8 cellular contexts compared by ENCODE assay signal in genomic region chr5:55232194-55232984, GRCh38. TPM values are rescaled to one million over a fixed set of nuclear protein-coding genes. Genes with fewer than 3 reads are reported as not detected.
DNase-seq lines count a peak whose midpoint lies in the region; ATAC-seq and TF ChIP-seq lines count a peak whose summit lies in the region.

No MANE protein-coding gene starts in this region.

- peaks cover 11 to 16% of the 10 kb centered on the region in 2 donors for H3K4me1 ChIP-seq in neuronal stem cell (ENCODE audit: control insufficient read depth in 2 of 2, insufficient read depth in 1 of 2, low read depth in 1 of 2, low read length in 2 of 2)

- peak; percentile 5 for ATAC-seq in HG03442 (IDR thresholded peaks at IDR 0.05; ENCODE audit: unreplicated experiment)
- ATAC-seq in HG03378 (IDR thresholded peaks at IDR 0.05; ENCODE audit: unreplicated experiment) = no peak
- no peak for ATAC-seq in HG03135 (IDR thresholded peaks at IDR 0.05; ENCODE audit: unreplicated experiment)

- no peak overlapping the region for H2BK15ac ChIP-seq in neuronal stem cell (ENCODE audit: low read length)

- TF ChIP-seq CTCF in WI38 (IDR thresholded peaks at IDR 0.05; ENCODE audit: low read depth, low read length) = no peak
- TF ChIP-seq CTCF in fibroblast of mammary gland (conservative IDR thresholded peaks at IDR 0.05; ENCODE audit: control insufficient read depth, insufficient read depth, low read depth, low read length) = no peak

- DNase-seq in DMS 273 (lab: John Stamatoyannopoulos, UW; ENCODE audit: unreplicated experiment) = peak; percentile 79
- no peak for DNase-seq in DMS 273 treated with DMSO at 0.1 percent for 48 hours (lab: John Stamatoyannopoulos, UW)
- peak; percentile 10 for DNase-seq in fibroblast of mammary gland (ENCODE audit: low read depth)
- DNase-seq in neuronal stem cell (ENCODE audit: low spot score) = peak; percentile 38

- no peaks in the 10 kb centered on the region for H3K9me3 ChIP-seq in neuronal stem cell (replicated peaks in 1 of 2; ENCODE audit: control insufficient read depth in 2 of 2, insufficient read depth in 1 of 2, low read depth in 1 of 2, low read length in 2 of 2)

- peak overlapping the region; percentile 41 for H2BK120ac ChIP-seq in neuronal stem cell (ENCODE audit: low read depth, low read length)

- no peak overlapping the region for H2BK5ac ChIP-seq in neuronal stem cell (ENCODE audit: low read length)

- peak overlapping the region; percentile 60 for H3K9ac ChIP-seq in neuronal stem cell (ENCODE audit: low read depth, low read length, poor library complexity)

- H2AK5ac ChIP-seq in neuronal stem cell (ENCODE audit: low read depth, low read length) = no peak overlapping the region

- peak overlapping the region; percentile 84 for H3K18ac ChIP-seq in neuronal stem cell (ENCODE audit: low read length)

- no peak overlapping the region for H2BK12ac ChIP-seq in neuronal stem cell (ENCODE audit: low read length)

- H3K4me2 ChIP-seq in neuronal stem cell (ENCODE audit: insufficient read depth, low read length, poor library complexity, severe bottlenecking) = peak overlapping the region; percentile 97

- H3K27me3 ChIP-seq in neuronal stem cell (ENCODE audit: control insufficient read depth in 3 of 3, insufficient read depth in 3 of 3, low read depth in 1 of 3, low read length in 3 of 3) = peaks cover 39 to 84% (median 74%) of the 10 kb centered on the region in 3 experiments

- peak overlapping the region; percentile 99 for H2AFZ ChIP-seq in neuronal stem cell (ENCODE audit: low read length)

- H3K27ac ChIP-seq in neuronal stem cell (replicated peaks; ENCODE audit: low read length) = no peak overlapping the region

- no peak overlapping the region for H3K14ac ChIP-seq in neuronal stem cell (ENCODE audit: low read length)

- H3K4me3 ChIP-seq in WI38 (ENCODE audit: low read depth, low read length) (peak overlapping the region; percentile 39), fibroblast of mammary gland (ENCODE audit: control insufficient read depth, low read depth, low read length) (peak overlapping the region; percentile 58), neuronal stem cell (ENCODE audit: low read length in 2 of 2) (peak overlapping the region; percentile 49 to 80)

- H3K23ac ChIP-seq in neuronal stem cell (ENCODE audit: low read depth, low read length, poor library complexity) = peak overlapping the region; percentile 59

- H3K36me3 ChIP-seq in neuronal stem cell (replicated peaks in 1 of 2; ENCODE audit: control insufficient read depth in 2 of 2, insufficient read depth in 2 of 2, low read length in 2 of 2) = no peaks in the 10 kb centered on the region

- H4K91ac ChIP-seq in neuronal stem cell (ENCODE audit: low read depth, low read length, poor library complexity) = no peak overlapping the region

- H4K8ac ChIP-seq in neuronal stem cell (ENCODE audit: low read depth, low read length) = no peak overlapping the region

- no CpG with 5 or more reads among the region's 47 CpGs for WGBS in neuronal stem cell (ENCODE audit: extremely low coverage in 2 of 2, insufficient read length in 2 of 2, insufficient replicate concordance in 1 of 2), 2 donors

- H3K79me1 ChIP-seq in neuronal stem cell (ENCODE audit: low read depth, low read length) = no peaks in the 10 kb centered on the region

- H3K4ac ChIP-seq in neuronal stem cell (ENCODE audit: low read length) = no peak overlapping the region

RNA-seq across cellular contexts. Expression of gene CCNO, which starts 1.0 kb away (rescaled TPM):
- 0.53 TPM for polyA plus RNA-seq in neuronal stem cell (2013, experiment 1 of 2)
- polyA plus RNA-seq in neuronal stem cell (2013, experiment 2 of 2) = 0.55 TPM

RNA-seq across cellular contexts. Expression of gene MCIDAS, which starts 5.3 kb away (rescaled TPM):
- 0.03 TPM for polyA plus RNA-seq in neuronal stem cell (2013, experiment 1 of 2)
- polyA plus RNA-seq in neuronal stem cell (2013, experiment 2 of 2) = 0.04 TPM

RNA-seq across cellular contexts. Expression of gene CDC20B, which starts 59.4 kb away (rescaled TPM):
- polyA plus RNA-seq in neuronal stem cell (2013, experiment 1 of 2) = not detected
- 0.03 TPM for polyA plus RNA-seq in neuronal stem cell (2013, experiment 2 of 2)
